In the genomic region with DNA sequence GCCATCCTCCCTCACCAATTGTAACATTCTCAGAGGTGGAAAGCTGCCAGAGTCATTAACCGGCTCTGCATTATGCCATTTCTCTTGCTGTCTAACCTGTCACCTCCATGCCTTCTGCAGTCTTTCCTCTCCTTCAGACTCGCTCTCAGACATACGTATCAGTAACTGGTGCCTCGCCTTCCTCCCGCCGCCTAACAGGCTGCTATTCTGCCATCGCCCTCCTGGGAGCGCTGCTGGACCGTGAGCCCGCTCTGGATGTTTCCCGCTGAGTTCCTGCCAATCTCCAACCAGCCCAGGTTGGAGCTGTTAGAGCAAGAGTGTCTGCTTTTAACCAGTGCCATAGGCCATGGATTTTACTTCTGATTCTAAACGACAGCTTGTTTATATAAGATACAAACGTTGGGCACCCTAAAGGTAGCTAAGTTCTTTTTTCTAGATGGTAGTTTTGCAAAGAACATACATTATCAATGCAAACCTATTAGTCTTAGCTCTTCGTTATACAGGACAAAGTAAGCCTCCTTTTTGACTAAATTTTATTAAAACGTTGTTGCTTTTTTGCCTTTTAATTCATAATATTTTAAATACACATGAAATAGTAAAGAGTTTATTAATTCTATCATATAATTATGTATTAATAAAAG, we compare ENCODE assay signal across 8 cellular contexts. TPM values are rescaled to one million over a fixed set of nuclear protein-coding genes. Genes with fewer than 3 reads are reported as not detected.
DNase-seq lines count a peak whose midpoint lies in the region; ATAC-seq and TF ChIP-seq lines count a peak whose summit lies in the region.

No MANE protein-coding gene starts in this region.

- H3K9me3 Mint-ChIP-seq in activated CD4-positive, alpha-beta T cell treated with anti-CD3 and anti-CD28 coated beads, Interleukin-2, amount 10 ng/mL, durations not matched to agents 7 days and 5 days: no peaks in the 10 kb centered on the region

- DNase-seq in ACHN (peak; percentile 68), NCI-H226 (peak; percentile 45), dedifferentiated amniotic fluid mesenchymal stem cell (ENCODE audit: extremely low spot score) (peak; percentile 18), lower leg skin (ENCODE audit: low spot score in 2 of 2) (peak; percentile 57 to 92)
- DNase-seq in activated CD4-positive, alpha-beta T cell treated with anti-CD3 and anti-CD28 coated beads, Interleukin-2, amount 10 ng/mL, durations not matched to agents 7 days and 5 days: peak; percentile 72
- peak; percentile 20 to 38 (median 37) for DNase-seq in stimulated activated CD4-positive, alpha-beta T cell treated with anti-CD3 and anti-CD28 coated beads, TNF-alpha, amount 100 ng/mL, for 48 hours (ENCODE audit: low read depth in 3 of 3)

- H3K4me3 Mint-ChIP-seq in activated CD4-positive, alpha-beta T cell treated with anti-CD3 and anti-CD28 coated beads, Interleukin-2, amount 10 ng/mL, durations not matched to agents 7 days and 5 days: no peak overlapping the region

- peak; percentile 97 for ATAC-seq in GM18519 (IDR thresholded peaks at IDR 0.05; ENCODE audit: low FRiP score, unreplicated experiment)
- ATAC-seq in HG02981 (IDR thresholded peaks at IDR 0.05; ENCODE audit: unreplicated experiment): peak; percentile 96

- H3K36me3 Mint-ChIP-seq in activated CD4-positive, alpha-beta T cell treated with anti-CD3 and anti-CD28 coated beads, Interleukin-2, amount 10 ng/mL, durations not matched to agents 7 days and 5 days (ENCODE audit: low read depth): no peaks in the 10 kb centered on the region

- in situ Hi-C loops in ACHN (cut with HindIII; ENCODE audit: low pct_ligation_motif_present, low pct_unique_long_range_greater_than_20kb, low sequenced_read_pairs): no loop called here

- 14 to 19% methylated on average over 15 of the region's 15 CpGs for WGBS in lower leg skin, 2 donors

- intact Hi-C loops in lower leg skin (cut with DNase I; ENCODE audit: low total_unique reads): loop anchor here (10.0 kb wide), 1 partner anchor 85 kb away; no protein-coding TSS in a partner anchor

- POLR2A ChIA-PET in activated CD4-positive, alpha-beta T cell treated with anti-CD3 and anti-CD28 coated beads, Interleukin-2, amount 10 ng/mL, durations not matched to agents 7 days and 5 days (lab: Charles Lee): no interaction called here

- no peak for TF ChIP-seq POLR2A in lower leg skin (IDR thresholded peaks at IDR 0.05)

- peak in 1 of 3 donors; percentile 34 for TF ChIP-seq CTCF in lower leg skin (IDR thresholded peaks at IDR 0.05)

- H3K4me3 ChIP-seq in lower leg skin (ENCODE audit: low read depth, poor library complexity, severe bottlenecking): no peak overlapping the region

- peaks cover 12% of the 10 kb centered on the region for H3K27me3 Mint-ChIP-seq in activated CD4-positive, alpha-beta T cell treated with anti-CD3 and anti-CD28 coated beads, Interleukin-2, amount 10 ng/mL, durations not matched to agents 7 days and 5 days

- H3K4me1 Mint-ChIP-seq in activated CD4-positive, alpha-beta T cell treated with anti-CD3 and anti-CD28 coated beads, Interleukin-2, amount 10 ng/mL, durations not matched to agents 7 days and 5 days: peaks cover 11% of the 10 kb centered on the region

- no peak overlapping the region for H3K27ac Mint-ChIP-seq in activated CD4-positive, alpha-beta T cell treated with anti-CD3 and anti-CD28 coated beads, Interleukin-2, amount 10 ng/mL, durations not matched to agents 7 days and 5 days

- CTCF ChIA-PET in activated CD4-positive, alpha-beta T cell treated with anti-CD3 and anti-CD28 coated beads, Interleukin-2, amount 10 ng/mL, durations not matched to agents 7 days and 5 days (lab: Charles Lee): interaction anchor here (0.6 to 2.7 kb wide), 18 partner anchors 9 to 351 kb away, joined by 3 to 12 read pairs (median 4); a partner anchor contains a TSS

RNA-seq across cellular contexts. Expression of a gene that starts 59.5 kb away (rescaled TPM):
- 10 to 100 TPM; 34.6 to 38.9 TPM for total RNA-seq in activated CD4-positive, alpha-beta T cell treated with anti-CD3 and anti-CD28 coated beads, Interleukin-2, amount 10 ng/mL, durations not matched to agents 7 days and 5 days
- 1 to 10 TPM in 3 of 4 donors, under 1 TPM in 1; 0.71 to 2.1 (median 1.9) TPM for total RNA-seq in lower leg skin

Comparison
In these comparisons a context has a peak if more than half of its experiments do, and no peak if none do; other contexts are left out.
1. DNase-seq: peak in every context shown above with its lines; median percentile 74 in lower leg skin; 72 in activated CD4-positive, alpha-beta T cell treated with anti-CD3 and anti-CD28 coated beads, Interleukin-2, amount 10 ng/mL, durations not matched to agents 7 days and 5 days; 68 in ACHN; 45 in NCI-H226; 37 in stimulated activated CD4-positive, alpha-beta T cell treated with anti-CD3 and anti-CD28 coated beads, TNF-alpha, amount 100 ng/mL, for 48 hours; 18 in dedifferentiated amniotic fluid mesenchymal stem cell.
2. RNA of a gene that starts 59.5 kb away (total RNA-seq): 34.6 to 38.9 TPM in activated CD4-positive, alpha-beta T cell treated with anti-CD3 and anti-CD28 coated beads, Interleukin-2, amount 10 ng/mL, durations not matched to agents 7 days and 5 days; 0.71 to 2.1 TPM in lower leg skin; every median in the first group is over 10 times any median in the second.